In genomic region chr3:157311633-157312365, GRCh38 we compare ENCODE assay signal across 1 cellular context.
TF ChIP-seq lines count a peak whose summit lies in the region.

No MANE protein-coding gene starts in this region.

TF ChIP-seq in SK-N-SH, 30 proteins besides CTCF, POLR2A, EP300 and RAD21 (continued from another document):
- TF ChIP-seq, protein P1, sequence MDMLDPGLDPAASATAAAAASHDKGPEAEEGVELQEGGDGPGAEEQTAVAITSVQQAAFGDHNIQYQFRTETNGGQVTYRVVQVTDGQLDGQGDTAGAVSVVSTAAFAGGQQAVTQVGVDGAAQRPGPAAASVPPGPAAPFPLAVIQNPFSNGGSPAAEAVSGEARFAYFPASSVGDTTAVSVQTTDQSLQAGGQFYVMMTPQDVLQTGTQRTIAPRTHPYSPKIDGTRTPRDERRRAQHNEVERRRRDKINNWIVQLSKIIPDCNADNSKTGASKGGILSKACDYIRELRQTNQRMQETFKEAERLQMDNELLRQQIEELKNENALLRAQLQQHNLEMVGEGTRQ (IDR thresholded peaks at IDR 0.05; ENCODE audit: borderline replicate concordance, low read depth, low read length): no peak
- TF ChIP-seq MXI1 (IDR thresholded peaks at IDR 0.05; ENCODE audit: low read depth, low read length) (no peak), RCOR1 (IDR thresholded peaks at IDR 0.05; ENCODE audit: low read length) (no peak), GATA2 (CRISPR knock-in tag; IDR thresholded peaks at IDR 0.05) (no peak), TAF1 (IDR thresholded peaks at IDR 0.05; ENCODE audit: borderline replicate concordance, low read depth, low read length) (no peak), MAX (IDR thresholded peaks at IDR 0.05; ENCODE audit: low read depth) (no peak; the same call in 1 of the 2 replicates), NRF1 (IDR thresholded peaks at IDR 0.05; ENCODE audit: low read depth, low read length) (no peak)
